35 cellular contexts compared by ENCODE assay signal in genomic region chr1:34621916-34622315, GRCh38.
"Had no signal": no experiment of that assay in that cellular context is flagged by ENCODE, and none has a peak within 500 bp of the region (broad histone marks: within the 10 kb centered on the region; RNA-seq: fewer than 3 reads in every experiment).

No MANE protein-coding gene starts in this region.

- H3K36me3 ChIP-seq: MG63 had no signal

- H3K4me3 ChIP-seq: MG63 had no signal

- H3K9me3 ChIP-seq: MG63 had no signal

- DNase-seq: Karpas-422, Kasumi-1, MG63, MM.1S, MV-4-11, NCI-H1048, NCI-H1092, NCI-H1092 treated with DMSO at 0.1 percent for 48 hours, NCI-H1105, NCI-H1105 treated with DMSO at 0.1 percent for 48 hours, NCI-H1417, NCI-H1417 treated with DMSO at 0.1 percent for 48 hours, NCI-H1436, NCI-H1436 treated with DMSO at 0.1 percent for 48 hours, NCI-H146, NCI-H1694, NCI-H1694 treated with DMSO at 0.1 percent for 48 hours, NCI-H187, NCI-H187 treated with DMSO at 0.1 percent for 48 hours, NCI-H1930, NCI-H2029, NCI-H2029 treated with DMSO at 0.1 percent for 48 hours, NCI-H2081, NCI-H2081 treated with DMSO at 0.1 percent for 48 hours, NCI-H2107, NCI-H2171, NCI-H2171 treated with DMSO at 0.1 percent for 48 hours, NCI-H2227 treated with DMSO at 0.1 percent for 48 hours, NCI-H226, NCI-H345, NCI-H446, NCI-H446 treated with DMSO at 0.1 percent for 48 hours, NCI-H510A, NCI-H510A treated with DMSO at 0.1 percent for 48 hours had no signal

- H3K27ac ChIP-seq: KMS-11 had no signal

- H3K9ac ChIP-seq: KMS-11 had no signal

- H3K27me3 ChIP-seq: MG63 had no signal

- H3K4me2 ChIP-seq: KMS-11 had no signal
